ENCODE assay signal across 2 cellular contexts in genomic region chr3:46887980-46888494, GRCh38.
TF ChIP-seq lines count a peak whose summit lies in the region.

No MANE protein-coding gene starts in this region.

TF ChIP-seq in H1, 55 proteins besides CTCF, POLR2A, EP300 and RAD21:
- TF ChIP-seq TCF12 (IDR thresholded peaks at IDR 0.05; ENCODE audit: low read depth, low read length) (no peak), TAF7 (optimal IDR thresholded peaks at IDR 0.05; ENCODE audit: borderline replicate concordance, low read depth, low read length) (no peak), TEAD4 (IDR thresholded peaks at IDR 0.05; ENCODE audit: low read depth, low read length) (no peak), MAX (IDR thresholded peaks at IDR 0.05) (no peak), KDM1A (IDR thresholded peaks at IDR 0.05; ENCODE audit: borderline replicate concordance, low read length) (no peak), SP2 (IDR thresholded peaks at IDR 0.05; ENCODE audit: low read length) (no peak), TAF1 (IDR thresholded peaks at IDR 0.05; ENCODE audit: low read depth, low read length) (no peak)

TF ChIP-seq in SK-N-SH, 30 proteins besides CTCF, POLR2A, EP300 and RAD21:
- TF ChIP-seq RXRA (IDR thresholded peaks at IDR 0.05; ENCODE audit: borderline replicate concordance, low read depth) (no peak), TCF12 (IDR thresholded peaks at IDR 0.05) (no peak), ZBTB33 (IDR thresholded peaks at IDR 0.05; ENCODE audit: borderline replicate concordance, low read depth) (no peak), IRF3 (IDR thresholded peaks at IDR 0.05; ENCODE audit: low read depth, low read length) (no peak), JUND (IDR thresholded peaks at IDR 0.05) (no peak), ELF1 (IDR thresholded peaks at IDR 0.05) (no peak), NFIC (IDR thresholded peaks at IDR 0.05; ENCODE audit: borderline replicate concordance) (no peak), RFX5 (IDR thresholded peaks at IDR 0.05; ENCODE audit: low read length) (no peak), CHD2 (IDR thresholded peaks at IDR 0.05; ENCODE audit: low read length, partially characterized antibody) (no peak), POLR2AphosphoS5 (IDR thresholded peaks at IDR 0.05; ENCODE audit: low read depth, low read length) (no peak), USF2 (IDR thresholded peaks at IDR 0.05; ENCODE audit: borderline replicate concordance, low read depth, low read length) (no peak), RCOR1 (IDR thresholded peaks at IDR 0.05; ENCODE audit: low read length) (no peak), EZH2phosphoT487 (IDR thresholded peaks at IDR 0.05; ENCODE audit: borderline replicate concordance, low read depth) (no peak), NRF1 (IDR thresholded peaks at IDR 0.05; ENCODE audit: low read depth, low read length) (no peak), TAF1 (IDR thresholded peaks at IDR 0.05; ENCODE audit: borderline replicate concordance, low read depth, low read length) (no peak)
- TF ChIP-seq, protein P1, sequence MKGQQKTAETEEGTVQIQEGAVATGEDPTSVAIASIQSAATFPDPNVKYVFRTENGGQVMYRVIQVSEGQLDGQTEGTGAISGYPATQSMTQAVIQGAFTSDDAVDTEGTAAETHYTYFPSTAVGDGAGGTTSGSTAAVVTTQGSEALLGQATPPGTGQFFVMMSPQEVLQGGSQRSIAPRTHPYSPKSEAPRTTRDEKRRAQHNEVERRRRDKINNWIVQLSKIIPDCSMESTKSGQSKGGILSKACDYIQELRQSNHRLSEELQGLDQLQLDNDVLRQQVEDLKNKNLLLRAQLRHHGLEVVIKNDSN (IDR thresholded peaks at IDR 0.05; ENCODE audit: borderline replicate concordance, low read depth): no peak
